Comparison of ENCODE assay signal across 21 cellular contexts in the genomic region with DNA sequence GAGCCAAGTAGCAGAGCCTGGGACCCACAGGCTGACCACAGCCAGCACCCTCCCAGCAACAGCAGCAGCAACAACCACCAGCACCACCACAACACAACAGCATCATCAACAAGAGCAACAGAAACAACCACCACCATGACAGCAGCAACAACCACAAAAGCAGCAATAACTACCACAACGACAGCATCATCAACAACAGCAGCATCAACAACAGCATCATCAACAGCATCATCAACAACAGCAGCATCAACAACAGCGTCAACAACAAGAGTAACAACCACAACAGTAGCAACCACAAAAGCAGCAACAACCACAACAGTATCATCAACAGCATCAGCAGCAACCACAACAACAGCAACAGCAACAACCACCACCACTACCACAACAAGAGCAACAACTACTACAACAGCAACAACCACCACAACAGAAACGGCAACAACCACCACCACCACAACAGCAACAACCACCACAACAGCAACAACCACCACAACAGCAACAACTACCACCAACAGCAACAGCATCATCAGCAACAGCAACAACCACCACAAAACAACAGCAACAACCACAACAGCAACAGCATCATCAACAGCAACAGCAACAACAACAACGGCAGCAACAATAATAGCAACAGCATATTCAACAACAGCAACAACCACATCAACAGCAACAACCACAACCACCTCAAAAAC. TPM values are rescaled to one million over a fixed set of nuclear protein-coding genes. Genes with fewer than 3 reads are reported as not detected.
DNase-seq lines count a peak whose midpoint lies in the region; ATAC-seq, FAIRE-seq and TF ChIP-seq lines count a peak whose summit lies in the region.
"Had no signal": no experiment of that assay in that cellular context is flagged by ENCODE, and none has a peak within 500 bp of the region (broad histone marks: within the 10 kb centered on the region; RNA-seq: fewer than 3 reads in every experiment).

No MANE protein-coding gene starts in this region.

- no peak overlapping the region for H3K9ac ChIP-seq in K562 (ENCODE audit: insufficient read depth in 1 of 2, low read depth in 2 of 2, low read length in 2 of 2)
- H3K9ac ChIP-seq: SK-N-SH had no signal

- peak overlapping the region; percentile 74 for H3K27ac Mint-ChIP-seq in Calu3 (ENCODE audit: unreplicated experiment)
- H3K27ac Mint-ChIP-seq in natural killer cell: peak overlapping the region; percentile 52 to 75
- no peak overlapping the region for H3K27ac Mint-ChIP-seq in activated T-cell treated with anti-CD3 and anti-CD28 coated beads, Interleukin-2, amount 50 U/mL, for 72 hours
- H3K27ac Mint-ChIP-seq: CD4-positive, CD25-positive, alpha-beta regulatory T cell; GM23338 had no signal

- H3K27me3 Mint-ChIP-seq in Calu3 (ENCODE audit: unreplicated experiment) (no peaks in the 10 kb centered on the region), natural killer cell (ENCODE audit: low read depth in 2 of 2) (peaks cover 0 to 6% of the 10 kb centered on the region in 2 donors)
- peaks cover 19% of the 10 kb centered on the region for H3K27me3 Mint-ChIP-seq in activated T-cell treated with anti-CD3 and anti-CD28 coated beads, Interleukin-2, amount 50 U/mL, for 72 hours (ENCODE audit: low read depth)
- H3K27me3 Mint-ChIP-seq: CD4-positive, CD25-positive, alpha-beta regulatory T cell had no signal

- peaks cover 4% of the 10 kb centered on the region for H3K9me1 ChIP-seq in K562 (ENCODE audit: control insufficient read depth, insufficient read depth, low read length)

- TF ChIP-seq EP300 in K562 (IDR thresholded peaks at IDR 0.05; ENCODE audit: low read length): no peak

- no peak for FAIRE-seq in K562 (lab: Jason Lieb, UNC)
- FAIRE-seq: A204.1, GM19239 had no signal

- ATAC-seq in K562 (no peak), natural killer cell (peak; percentile 51 to 75 (median 51)), HG03520 (IDR thresholded peaks at IDR 0.05; ENCODE audit: unreplicated experiment) (no peak)
- ATAC-seq in activated T-cell treated with anti-CD3 and anti-CD28 coated beads, Interleukin-2, amount 50 U/mL, for 72 hours (replicated peaks in 1 of 2): no peak

- no peak overlapping the region for H3K4me2 ChIP-seq in K562 (ENCODE audit: insufficient read depth, low read length)
- H3K4me2 ChIP-seq: GM23338, SK-N-SH had no signal

- no peak overlapping the region for H3K4me3 ChIP-seq in K562
- H3K4me3 ChIP-seq: GM23338 had no signal

- H3K36me3 Mint-ChIP-seq in Calu3 (ENCODE audit: insufficient read depth, unreplicated experiment): no peaks in the 10 kb centered on the region
- no peaks in the 10 kb centered on the region for H3K36me3 Mint-ChIP-seq in natural killer cell
- H3K36me3 Mint-ChIP-seq in activated T-cell treated with anti-CD3 and anti-CD28 coated beads, Interleukin-2, amount 50 U/mL, for 72 hours (ENCODE audit: insufficient read depth in 2 of 2): peaks cover 0 to 4% of the 10 kb centered on the region in 2 donors
- H3K36me3 Mint-ChIP-seq: CD4-positive, CD25-positive, alpha-beta regulatory T cell had no signal

- H3K4me3 Mint-ChIP-seq in Calu3 (ENCODE audit: low read depth, unreplicated experiment) (peak overlapping the region; percentile 25), natural killer cell (peak overlapping the region; percentile 1)
- H3K4me3 Mint-ChIP-seq in activated T-cell treated with anti-CD3 and anti-CD28 coated beads, Interleukin-2, amount 50 U/mL, for 72 hours: no peak overlapping the region
- H3K4me3 Mint-ChIP-seq: GM23338 had no signal

- intact Hi-C loops in Calu3 (cut with micrococcal nuclease; ENCODE audit: unreplicated experiment): no loop called here
- intact Hi-C loops in K562 (cut with micrococcal nuclease): loop anchor here (5.0 kb wide), 1 partner anchor 154 kb away; no protein-coding TSS in a partner anchor
- intact Hi-C loops in natural killer cell (cut with micrococcal nuclease): no loop called here

- H3K4me1 ChIP-seq in K562 (replicated peaks in 1 of 2; ENCODE audit: control insufficient read depth in 2 of 2, insufficient read depth in 2 of 2, low read length in 2 of 2): peaks cover 0 to 4% of the 10 kb centered on the region in 2 experiments; a peak in 1 of 5 replicates

- H3K79me2 ChIP-seq in K562 (ENCODE audit: control insufficient read depth, insufficient read depth, low read length): no peaks in the 10 kb centered on the region

- BruUV-seq in Calu3 (replicated peaks; lab: Mats Ljungman, UMichigan) (no TSS peak), K562 (replicated peaks; lab: Mats Ljungman, UMichigan) (no TSS peak)

- peaks cover 3 to 32% of the 10 kb centered on the region in 2 experiments; a peak in 4 of 5 replicates for H3K27me3 ChIP-seq in K562 (ENCODE audit: control insufficient read depth in 2 of 2, insufficient read depth in 2 of 2, low read length in 2 of 2)
- H3K27me3 ChIP-seq: BE2C had no signal

- H3K9me3 Mint-ChIP-seq in Calu3 (ENCODE audit: low read depth, unreplicated experiment) (no peaks in the 10 kb centered on the region), natural killer cell (peaks cover 0 to 7% of the 10 kb centered on the region in 2 donors)
- peaks cover 6 to 7% of the 10 kb centered on the region in 2 donors for H3K9me3 Mint-ChIP-seq in activated T-cell treated with anti-CD3 and anti-CD28 coated beads, Interleukin-2, amount 50 U/mL, for 72 hours
- H3K9me3 Mint-ChIP-seq: CD4-positive, CD25-positive, alpha-beta regulatory T cell; GM23338 had no signal

- H3K27ac ChIP-seq in K562 (ENCODE audit: extremely low read depth, low read depth, low read length): no peak overlapping the region

- H4K20me1 ChIP-seq in K562 (replicated peaks; ENCODE audit: control insufficient read depth, insufficient read depth, low read length): no peaks in the 10 kb centered on the region

- TF ChIP-seq POLR2A in K562 (conservative IDR thresholded peaks at IDR 0.05): no peak

- no peak for TF ChIP-seq CTCF in Calu3 (IDR thresholded peaks at IDR 0.05; ENCODE audit: unreplicated experiment)
- TF ChIP-seq CTCF in K562 (IDR thresholded peaks at IDR 0.05 in 2 of 3, conservative IDR thresholded peaks at IDR 0.05 in 1 of 3; ENCODE audit: insufficient read depth in 2 of 3, low read depth in 1 of 3, low read length in 3 of 3): no peak
- no peak for TF ChIP-seq CTCF in natural killer cell (IDR thresholded peaks at IDR 0.05)

- POLR2A ChIA-PET in K562 (lab: Yijun Ruan, JAX): no interaction called here

- DNase-seq in Calu3: no peak
- peak; percentile 29 for DNase-seq in HT-29 (ENCODE audit: low spot score)
- no peak for DNase-seq in K562 (ENCODE audit: extremely low read depth in 1 of 4, low spot score in 3 of 4)
- no peak for DNase-seq in natural killer cell
- no peak for DNase-seq in NCI-H2081 treated with DMSO at 0.1 percent for 48 hours (lab: John Stamatoyannopoulos, UW)
- no peak for DNase-seq in activated T-cell treated with anti-CD3 and anti-CD28 coated beads, Interleukin-2, amount 50 U/mL, for 72 hours
- no peak for DNase-seq in stimulated activated naive CD4-positive, alpha-beta T cell treated with Interleukin-2 at 50 U/mL for 16 hours (lab: John Stamatoyannopoulos, UW)
- DNase-seq: BE2C, COR-L47, NCI-H146, NCI-H2029 treated with DMSO at 0.1 percent for 48 hours, NCI-H446 treated with DMSO at 0.1 percent for 48 hours, SHP77 treated with DMSO at 0.1 percent for 48 hours, SK-N-SH had no signal

- WGBS in K562 (ENCODE audit: insufficient coverage, low coverage, missing lambda C conversion rate): 11% methylated on average over 4 of the region's 4 CpGs

- no peaks in the 10 kb centered on the region for H3K36me3 ChIP-seq in K562 (ENCODE audit: control insufficient read depth, insufficient read depth, low read length)
- H3K36me3 ChIP-seq: BE2C had no signal

- TF ChIP-seq RAD21 in K562 (CRISPR knock-in tag; conservative IDR thresholded peaks at IDR 0.05 in 1 of 2, IDR thresholded peaks at IDR 0.05 in 1 of 2): no peak

- H3K4me1 Mint-ChIP-seq in Calu3 (ENCODE audit: low read depth, unreplicated experiment): peaks cover 13% of the 10 kb centered on the region
- H3K4me1 Mint-ChIP-seq in natural killer cell: peaks cover 8 to 9% of the 10 kb centered on the region in 2 donors
- no peaks in the 10 kb centered on the region for H3K4me1 Mint-ChIP-seq in activated T-cell treated with anti-CD3 and anti-CD28 coated beads, Interleukin-2, amount 50 U/mL, for 72 hours (ENCODE audit: low read depth)
- H3K4me1 Mint-ChIP-seq: CD4-positive, CD25-positive, alpha-beta regulatory T cell had no signal

- CTCF ChIA-PET in Calu3 (lab: Charles Lee): interaction anchor here (1.3 kb wide), 1 partner anchor 26 kb away, joined by 5 read pairs; no protein-coding TSS in a partner anchor
- CTCF ChIA-PET in K562 (lab: Yijun Ruan, JAX; ENCODE audit: low intra/inter-chr PET ratio): interaction anchor here (0.6 kb wide), 1 partner anchor 150 kb away, joined by 4 read pairs; no protein-coding TSS in a partner anchor

- in situ Hi-C loops in K562 (cut with MboI): no loop called here

- no peak overlapping the region for H2AFZ ChIP-seq in K562 (ENCODE audit: low read depth, low read length)
- H2AFZ ChIP-seq: GM23338 had no signal

- no peaks in the 10 kb centered on the region for H3K9me3 ChIP-seq in K562 (replicated peaks; ENCODE audit: control insufficient read depth, insufficient read depth, low read depth, low read length)
- H3K9me3 ChIP-seq: BE2C, SK-N-SH had no signal

TF ChIP-seq in K562, 482 proteins besides CTCF, POLR2A, EP300 and RAD21:
- no peak for TF ChIP-seq TBL1XR1 (IDR thresholded peaks at IDR 0.05; ENCODE audit: low read length in 2 of 2)
- 0 out of 2 replicates have a peak, but pooled peaks have one; percentile 60 for TF ChIP-seq TSC22D4 (tag; IDR thresholded peaks at IDR 0.05)

RNA-seq across cellular contexts. Expression of gene FGF3, which starts 22.1 kb away (rescaled TPM):
- not detected in 2 replicates for total RNA-seq in Calu3 (2022)
- 0.41 TPM in 1 of 2 replicates, not detected in the other for total RNA-seq in HT-29 (2014; rRNA removed; shearing (Covaris generic))
- total RNA-seq in K562 (2011; cell fraction: chromatin; rRNA removed; ENCODE audit: low replicate concordance): not detected in 2 replicates
- not detected in 2 replicates for total RNA-seq in K562 (2011; cell fraction: nucleolus; rRNA removed)
- not detected in 2 replicates for total RNA-seq in K562 (2011; cell fraction: nucleoplasm; rRNA removed)
- not detected in 2 replicates for total RNA-seq in K562 (2014; rRNA removed)
- total RNA-seq in K562 (2014; rRNA removed; fragmentation: Illumina TruSeq; extraction: Trizol): not detected in 2 replicates
- total RNA-seq in K562 (2015; rRNA removed; fragmentation: Illumina TruSeq; extraction: Trizol): not detected in 2 replicates
- total RNA-seq in K562 (2021): not detected in 2 replicates
- polyA plus RNA-seq in K562 (2011; rRNA removed): not detected in 2 replicates
- polyA plus RNA-seq in K562 (2011; cell fraction: cytosol; rRNA removed): not detected in 2 replicates
- polyA plus RNA-seq in K562 (2011; cell fraction: nucleus; rRNA removed): not detected in 2 replicates
- not detected in 2 replicates for polyA plus RNA-seq in K562 (2012)
- not detected in 2 replicates for polyA plus RNA-seq in K562 (2014; fragmentation: Illumina TruSeq; extraction: Trizol)
- polyA plus RNA-seq in K562 (2014; fragmentation: Nextera tagmentation; extraction: Ambion mirVana): not detected
- not detected in 2 replicates for polyA plus RNA-seq in K562 (2014; rRNA removed)
- not detected in 2 replicates for polyA minus RNA-seq in K562 (2011; rRNA and poly(A)+ RNA removed)
- polyA minus RNA-seq in K562 (2011; cell fraction: cytosol; rRNA and poly(A)+ RNA removed): not detected in 2 replicates
- polyA minus RNA-seq in K562 (2011; cell fraction: nucleus; rRNA and poly(A)+ RNA removed): not detected in 2 replicates
- total RNA-seq in natural killer cell: not detected
- not detected for total RNA-seq in activated T-cell treated with anti-CD3 and anti-CD28 coated beads, Interleukin-2, amount 50 U/mL, for 72 hours
- total RNA-seq: CD4-positive, CD25-positive, alpha-beta regulatory T cell; HT1080; LHCN-M2 had no signal
- polyA plus RNA-seq: CD4-positive, CD25-positive, alpha-beta regulatory T cell; GM23338; SK-N-SH had no signal

Comparison
In these comparisons a context has a peak if more than half of its experiments do, and no peak if none do; other contexts are left out.
1. H3K4me3 Mint-ChIP-seq: peak in Calu3 (single experiment) and natural killer cell (single experiment); none in activated T-cell treated with anti-CD3 and anti-CD28 coated beads, Interleukin-2, amount 50 U/mL, for 72 hours (0 of 2).
2. ATAC-seq: peak in natural killer cell (3 of 3); none in K562 (single experiment), activated T-cell treated with anti-CD3 and anti-CD28 coated beads, Interleukin-2, amount 50 U/mL, for 72 hours (0 of 2) and HG03520 (single experiment).